Comparison of ENCODE assay signal across 8 cellular contexts in the genomic region with DNA sequence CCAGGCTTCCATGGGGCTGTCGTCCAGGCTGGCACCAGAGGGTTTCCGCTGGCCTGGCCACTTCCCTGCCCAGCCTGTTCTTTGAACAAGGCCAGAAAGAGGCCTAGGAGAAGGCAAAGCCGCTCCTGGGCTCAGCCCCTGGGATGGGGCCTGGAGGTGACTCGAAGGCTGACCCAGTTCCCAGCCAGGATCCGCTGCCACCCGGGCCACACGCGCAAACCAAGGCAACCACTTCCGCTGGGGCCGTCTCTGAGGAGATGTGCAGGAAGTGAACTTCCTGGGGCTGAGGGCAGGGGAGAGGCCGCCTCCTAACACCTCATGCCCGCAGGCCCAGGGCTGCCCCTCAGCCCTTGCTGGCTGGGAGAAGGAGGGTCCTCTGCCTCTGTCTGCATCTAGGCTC. TPM values are rescaled to one million over a fixed set of nuclear protein-coding genes. Genes with fewer than 3 reads are reported as not detected.
DNase-seq lines count a peak whose midpoint lies in the region; ATAC-seq lines count a peak whose summit lies in the region.

No MANE protein-coding gene starts in this region.

- H3K4me1 Mint-ChIP-seq in activated T-helper 1 cell treated with anti-CD3 and anti-CD28 coated beads, Interleukin-12 subunit alpha, Interleukin-12 subunit beta, Interleukin-2, Interleukin-4 antibody, amounts not matched to agents 30 ng/mL and 10 ng/mL and 1 ng/mL, durations not matched to agents 14 hours and 24 hours and 36 hours (ENCODE audit: low read depth), result peaks cover 44% of the 10 kb centered on the region

- H3K36me3 Mint-ChIP-seq in activated T-helper 1 cell treated with anti-CD3 and anti-CD28 coated beads, Interleukin-12 subunit alpha, Interleukin-12 subunit beta, Interleukin-2, Interleukin-4 antibody, amounts not matched to agents 30 ng/mL and 10 ng/mL and 1 ng/mL, durations not matched to agents 14 hours and 24 hours and 36 hours (ENCODE audit: low read depth), result peaks cover 15% of the 10 kb centered on the region

- DNase-seq in AML-193 (lab: John Stamatoyannopoulos, UW) (peak; percentile 30 to 47), NOMO-1 (lab: John Stamatoyannopoulos, UW; ENCODE audit: unreplicated experiment in 2 of 2) (peak; percentile 21 to 36), medulla oblongata (ENCODE audit: extremely low spot score) (peak; percentile 55), substantia nigra (lab: John Stamatoyannopoulos, UW) (peak in 24 of 49 donors; percentile 17 to 69 (median 42)), NCI-H2107 (lab: John Stamatoyannopoulos, UW) (no peak), NCI-H146 (lab: John Stamatoyannopoulos, UW) (no peak)
- DNase-seq in activated T-helper 1 cell treated with anti-CD3 and anti-CD28 coated beads, Interleukin-12 subunit alpha, Interleukin-12 subunit beta, Interleukin-2, Interleukin-4 antibody, amounts not matched to agents 30 ng/mL and 10 ng/mL and 1 ng/mL, durations not matched to agents 14 hours and 24 hours and 36 hours (ENCODE audit: low spot score), result peak; percentile 81

- no peaks in the 10 kb centered on the region for H3K9me3 Mint-ChIP-seq in activated T-helper 1 cell treated with anti-CD3 and anti-CD28 coated beads, Interleukin-12 subunit alpha, Interleukin-12 subunit beta, Interleukin-2, Interleukin-4 antibody, amounts not matched to agents 30 ng/mL and 10 ng/mL and 1 ng/mL, durations not matched to agents 14 hours and 24 hours and 36 hours

- ATAC-seq in GM21367 (IDR thresholded peaks at IDR 0.05; ENCODE audit: unreplicated experiment), result peak; percentile 78

- peak overlapping the region; percentile 100 for H3K27ac ChIP-seq in substantia nigra (ENCODE audit: low read depth, low read length, poor library complexity, severe bottlenecking)

- peak overlapping the region; percentile 86 for H3K27ac Mint-ChIP-seq in activated T-helper 1 cell treated with anti-CD3 and anti-CD28 coated beads, Interleukin-12 subunit alpha, Interleukin-12 subunit beta, Interleukin-2, Interleukin-4 antibody, amounts not matched to agents 30 ng/mL and 10 ng/mL and 1 ng/mL, durations not matched to agents 14 hours and 24 hours and 36 hours

- H3K27me3 Mint-ChIP-seq in activated T-helper 1 cell treated with anti-CD3 and anti-CD28 coated beads, Interleukin-12 subunit alpha, Interleukin-12 subunit beta, Interleukin-2, Interleukin-4 antibody, amounts not matched to agents 30 ng/mL and 10 ng/mL and 1 ng/mL, durations not matched to agents 14 hours and 24 hours and 36 hours (ENCODE audit: insufficient read depth), result no peaks in the 10 kb centered on the region

- peak overlapping the region; percentile 37 for H3K4me3 Mint-ChIP-seq in activated T-helper 1 cell treated with anti-CD3 and anti-CD28 coated beads, Interleukin-12 subunit alpha, Interleukin-12 subunit beta, Interleukin-2, Interleukin-4 antibody, amounts not matched to agents 30 ng/mL and 10 ng/mL and 1 ng/mL, durations not matched to agents 14 hours and 24 hours and 36 hours

- intact Hi-C loops in activated T-helper 1 cell treated with anti-CD3 and anti-CD28 coated beads, Interleukin-12 subunit alpha, Interleukin-12 subunit beta, Interleukin-2, Interleukin-4 antibody, amounts not matched to agents 30 ng/mL and 10 ng/mL and 1 ng/mL, durations not matched to agents 14 hours and 24 hours and 36 hours (cut with micrococcal nuclease), result loop anchor here (1.0 to 2.0 kb wide), 2 partner anchors 9 to 14 kb away; no protein-coding TSS in a partner anchor

RNA-seq across cellular contexts. Expression of gene PLEKHF1, which starts 15.2 kb away (rescaled TPM):
- 30.9 and 35.0 TPM in 2 replicates for total RNA-seq in activated T-helper 1 cell treated with anti-CD3 and anti-CD28 coated beads, Interleukin-12 subunit alpha, Interleukin-12 subunit beta, Interleukin-2, Interleukin-4 antibody, amounts not matched to agents 30 ng/mL and 10 ng/mL and 1 ng/mL, durations not matched to agents 14 hours and 24 hours and 36 hours

RNA-seq across cellular contexts. Expression of gene C19orf12, which starts 34.6 kb away (rescaled TPM):
- total RNA-seq in activated T-helper 1 cell treated with anti-CD3 and anti-CD28 coated beads, Interleukin-12 subunit alpha, Interleukin-12 subunit beta, Interleukin-2, Interleukin-4 antibody, amounts not matched to agents 30 ng/mL and 10 ng/mL and 1 ng/mL, durations not matched to agents 14 hours and 24 hours and 36 hours, result 47.9 and 50.2 TPM in 2 replicates

Comparison
In these comparisons a context has a peak if more than half of its experiments do, and no peak if none do; other contexts are left out.
1. DNase-seq: peak in AML-193 (2 of 2), NOMO-1 (2 of 2), activated T-helper 1 cell treated with anti-CD3 and anti-CD28 coated beads, Interleukin-12 subunit alpha, Interleukin-12 subunit beta, Interleukin-2, Interleukin-4 antibody, amounts not matched to agents 30 ng/mL and 10 ng/mL and 1 ng/mL, durations not matched to agents 14 hours and 24 hours and 36 hours (single experiment) and medulla oblongata (single experiment); none in NCI-H2107 (single experiment) and NCI-H146 (single experiment).